9 cellular contexts compared by ENCODE assay signal in the genomic region with DNA sequence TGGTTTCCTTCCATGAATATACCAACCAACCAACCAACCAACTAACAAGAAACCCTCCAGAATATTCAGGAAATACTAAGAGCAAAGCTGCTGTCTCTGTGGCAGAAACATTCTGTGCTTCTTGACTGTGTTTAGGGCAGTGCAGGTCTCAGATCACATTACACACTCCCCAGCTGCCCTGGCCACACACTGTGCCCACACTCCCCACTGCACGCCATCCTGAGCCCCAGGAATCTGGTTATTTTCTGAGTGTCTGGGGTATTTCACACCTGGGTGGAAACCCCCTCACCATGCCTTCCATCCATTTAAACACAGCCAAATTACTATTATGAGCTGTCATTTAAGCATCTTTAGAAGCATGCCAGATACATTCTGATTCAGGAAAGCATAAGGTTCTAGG.
DNase-seq lines count a peak whose midpoint lies in the region; TF ChIP-seq lines count a peak whose summit lies in the region.
"Had no signal": no experiment of that assay in that cellular context is flagged by ENCODE, and none has a peak within 500 bp of the region (broad histone marks: within the 10 kb centered on the region; RNA-seq: fewer than 3 reads in every experiment).

No MANE protein-coding gene starts in this region.

- peak overlapping the region; percentile 92 for H3K27ac Mint-ChIP-seq in progenitor cell of endocrine pancreas

- H3K36me3 Mint-ChIP-seq in progenitor cell of endocrine pancreas (ENCODE audit: insufficient read depth), result peaks cover 2% of the 10 kb centered on the region

- no peaks in the 10 kb centered on the region for H3K27me3 Mint-ChIP-seq in progenitor cell of endocrine pancreas

- H3K9ac ChIP-seq in HUES48 (ENCODE audit: low read depth, low read length), result no peak overlapping the region

- no peak overlapping the region; the same call in 1 of the 2 replicates for H3K4me3 ChIP-seq in HUES48 (ENCODE audit: low read depth, low read length)

- H3K27me3 ChIP-seq in HUES48 (ENCODE audit: control insufficient read depth, insufficient read depth, low read length), result no peaks in the 10 kb centered on the region

- no peaks in the 10 kb centered on the region for H3K36me3 ChIP-seq in HUES48 (ENCODE audit: control insufficient read depth, insufficient read depth, low read length)

- H3K27ac ChIP-seq in HUES48 (ENCODE audit: low read depth, low read length) (peak overlapping the region; percentile 32), angular gyrus (ENCODE audit: low read depth, low read length) (peak overlapping the region; percentile 49)

- peaks cover 57% of the 10 kb centered on the region for H3K4me1 ChIP-seq in HUES48 (ENCODE audit: control insufficient read depth, insufficient read depth, low read length)

- peak; percentile 4 for DNase-seq in GM03348 (ENCODE audit: low spot score)
- DNase-seq in progenitor cell of endocrine pancreas (ENCODE audit: low spot score, unreplicated experiment), result no peak
- DNase-seq in erythroblast (lab: John Stamatoyannopoulos, UW), result no peak
- DNase-seq in central memory CD4-positive, alpha-beta T cell, result no peak
- DNase-seq in GM20000 (ENCODE audit: low spot score), result no peak
- no peak for DNase-seq in RKO (ENCODE audit: low spot score)
- DNase-seq: naive B cell had no signal

- peaks cover 2% of the 10 kb centered on the region for H3K9me3 Mint-ChIP-seq in progenitor cell of endocrine pancreas (ENCODE audit: low read depth)

- TF ChIP-seq CTCF in progenitor cell of endocrine pancreas (IDR thresholded peaks at IDR 0.05; ENCODE audit: unreplicated experiment) (no peak), GM20000 (IDR thresholded peaks at IDR 0.05; ENCODE audit: extremely low read depth, missing control alignments) (no peak)

- H3K9me3 ChIP-seq in HUES48 (ENCODE audit: control insufficient read depth, insufficient read depth, low read length), result no peaks in the 10 kb centered on the region

- peak overlapping the region; percentile 73 for H3K4me3 Mint-ChIP-seq in progenitor cell of endocrine pancreas (ENCODE audit: low read depth)

- peaks cover 32% of the 10 kb centered on the region for H3K4me1 Mint-ChIP-seq in progenitor cell of endocrine pancreas (ENCODE audit: low read depth)

- TF ChIP-seq POLR2A in erythroblast (IDR thresholded peaks at IDR 0.05; ENCODE audit: low read length), result no peak
